1 cellular context compared by ENCODE assay signal in the genomic region with DNA sequence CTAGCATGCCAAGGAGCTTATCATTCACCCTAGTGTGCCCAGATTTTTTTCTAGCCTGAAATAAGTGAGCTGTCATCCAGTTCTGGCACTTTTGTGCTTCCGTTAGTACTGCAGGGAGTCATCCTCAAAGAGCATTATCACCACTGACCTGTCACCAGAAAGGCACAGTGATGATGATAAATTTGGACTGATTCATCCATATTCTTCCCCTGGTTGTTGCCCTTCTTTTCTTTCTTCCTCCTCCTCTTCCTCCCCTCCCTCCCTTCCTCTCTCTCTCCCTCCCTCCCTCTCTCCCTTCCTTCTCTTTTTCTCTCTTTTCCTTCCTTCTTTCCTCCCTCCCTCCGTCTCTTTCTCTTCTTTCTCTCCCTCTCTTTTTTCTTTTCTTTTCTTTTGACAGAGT.
TF ChIP-seq lines count a peak whose summit lies in the region.

No MANE protein-coding gene starts in this region.

TF ChIP-seq in HEK293, 187 proteins besides CTCF, POLR2A, EP300 and RAD21:
- TF ChIP-seq ZNF302 (tag by site-specific recombination; IDR thresholded peaks at IDR 0.05; ENCODE audit: low read depth) (no peak), ZBTB7A (tag by site-specific recombination; IDR thresholded peaks at IDR 0.05; ENCODE audit: low read depth) (no peak), ZNF366 (tag by site-specific recombination; conservative IDR thresholded peaks at IDR 0.05) (peak; percentile 70), ZNF513 (tag by site-specific recombination; IDR thresholded peaks at IDR 0.05) (peak; percentile 50; the same call in 1 of the 2 replicates)
